1 cellular context compared by ENCODE assay signal in genomic region chr21:33019885-33020557, GRCh38.
TF ChIP-seq lines count a peak whose summit lies in the region.

No MANE protein-coding gene starts in this region.

TF ChIP-seq in H1, 55 proteins besides CTCF, POLR2A, EP300 and RAD21:
- no peak for TF ChIP-seq YY1 (IDR thresholded peaks at IDR 0.05; ENCODE audit: low read depth, low read length)
- TF ChIP-seq E2F6 (IDR thresholded peaks at IDR 0.05), result peak; percentile 92
- no peak for TF ChIP-seq SIN3A (conservative IDR thresholded peaks at IDR 0.05 in 1 of 2, IDR thresholded peaks at IDR 0.05 in 1 of 2; ENCODE audit: low read depth in 1 of 2, low read length in 2 of 2)
- peak; percentile 59 for TF ChIP-seq KDM4A (IDR thresholded peaks at IDR 0.05; ENCODE audit: low read depth, low read length, severe bottlenecking)
- TF ChIP-seq TAF1 (IDR thresholded peaks at IDR 0.05; ENCODE audit: low read depth, low read length), result no peak
- peak; percentile 82 for TF ChIP-seq RNF2 (IDR thresholded peaks at IDR 0.05; ENCODE audit: borderline replicate concordance, low read depth, low read length, missing control alignments, poor library complexity, severe bottlenecking)
- peak; percentile 93 for TF ChIP-seq SUZ12 (IDR thresholded peaks at IDR 0.05; ENCODE audit: low read length)
- 0 out of 2 replicates have a peak, but pooled peaks have one; percentile 34 for TF ChIP-seq GABPA (IDR thresholded peaks at IDR 0.05; ENCODE audit: borderline replicate concordance, insufficient read depth, low read length)
- peak; percentile 94 for TF ChIP-seq MAX (IDR thresholded peaks at IDR 0.05)
- TF ChIP-seq BCL11A (IDR thresholded peaks at IDR 0.05; ENCODE audit: low read depth in 2 of 2, low read length in 2 of 2), result no peak
- TF ChIP-seq JUND (IDR thresholded peaks at IDR 0.05; ENCODE audit: low read length), result no peak
- TF ChIP-seq SP1 (IDR thresholded peaks at IDR 0.05; ENCODE audit: low read depth, low read length), result no peak
- peak; percentile 95 for TF ChIP-seq EZH2 (IDR thresholded peaks at IDR 0.05; ENCODE audit: low read depth, low read length, severe bottlenecking)
